Comparison of ENCODE assay signal across 9 cellular contexts in the genomic region with DNA sequence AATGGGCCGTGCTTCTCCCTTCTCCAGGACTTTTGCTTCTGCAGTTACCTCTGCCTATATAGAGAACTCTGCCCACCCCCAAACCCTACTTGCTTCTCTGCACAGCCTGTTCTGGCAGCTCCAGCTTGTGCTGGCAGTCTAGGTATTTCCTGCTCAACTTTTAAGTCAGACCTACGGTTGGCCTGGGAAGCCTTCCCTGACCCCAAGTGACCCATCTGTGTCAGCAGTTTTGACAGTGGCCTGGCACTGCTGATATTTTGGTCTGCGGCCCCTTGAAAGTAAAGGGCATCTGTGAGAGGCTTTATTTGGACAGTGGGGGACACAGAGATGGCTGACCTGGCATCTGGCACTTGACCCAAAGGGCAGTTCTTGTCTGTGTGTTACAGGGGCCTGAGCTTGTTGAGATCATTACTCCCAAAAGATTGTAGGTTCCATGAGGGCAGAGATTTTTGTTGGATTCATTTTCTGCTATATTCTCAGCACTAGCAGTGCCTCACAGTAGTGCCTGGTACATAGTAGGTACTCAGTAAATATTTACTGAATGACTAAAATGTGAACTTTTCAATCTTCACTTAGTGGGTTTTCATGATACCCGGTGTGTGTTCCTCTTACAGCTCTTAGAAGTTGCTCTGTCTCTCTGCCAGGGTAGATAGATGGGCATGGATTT. TPM values are rescaled to one million over a fixed set of nuclear protein-coding genes. Genes with fewer than 3 reads are reported as not detected.
DNase-seq lines count a peak whose midpoint lies in the region; ATAC-seq and TF ChIP-seq lines count a peak whose summit lies in the region.
"Had no signal": no experiment of that assay in that cellular context is flagged by ENCODE, and none has a peak within 500 bp of the region (broad histone marks: within the 10 kb centered on the region; RNA-seq: fewer than 3 reads in every experiment).

No MANE protein-coding gene starts in this region.

- no peaks in the 10 kb centered on the region for H3K36me3 Mint-ChIP-seq in MCF 10A (ENCODE audit: insufficient read depth, unreplicated experiment)

- peaks cover 63% of the 10 kb centered on the region for H3K4me1 Mint-ChIP-seq in MCF 10A (ENCODE audit: insufficient read depth, unreplicated experiment)

- H3K4me2 ChIP-seq in IMR-90 (ENCODE audit: low read depth, low read length) = peak overlapping the region; percentile 55

- no peaks in the 10 kb centered on the region for H3K27me3 Mint-ChIP-seq in MCF 10A (ENCODE audit: insufficient read depth, unreplicated experiment)

- H2BK5ac ChIP-seq in IMR-90 (ENCODE audit: low read depth, low read length, poor library complexity, severe bottlenecking) = peak overlapping the region; percentile 75

- ATAC-seq in IMR-90 (ENCODE audit: low read depth) (no peak), lower lobe of right lung (no peak)

- H4K91ac ChIP-seq in IMR-90 (ENCODE audit: insufficient read depth, low read depth, low read length) = peak overlapping the region; percentile 70

- peak overlapping the region; percentile 66 for H4K5ac ChIP-seq in IMR-90 (ENCODE audit: low read depth, low read length)

- H3K36me3 ChIP-seq in IMR-90 (ENCODE audit: control insufficient read depth, insufficient read depth, low read length) = no peaks in the 10 kb centered on the region
- peaks cover 12% of the 10 kb centered on the region for H3K36me3 ChIP-seq in lower lobe of right lung
- no peaks in the 10 kb centered on the region for H3K36me3 ChIP-seq in testis (ENCODE audit: low read depth, missing control alignments)

- H2BK120ac ChIP-seq in IMR-90 (ENCODE audit: low read depth, low read length) = peak overlapping the region; percentile 91

- intact Hi-C loops in IMR-90 (cut with micrococcal nuclease) = loop anchor here (2.0 kb wide), 1 partner anchor 27 kb away; no protein-coding TSS in a partner anchor
- intact Hi-C loops in MCF 10A (cut with micrococcal nuclease) = no loop called here
- intact Hi-C loops in lower lobe of right lung (cut with DNase I) = no loop called here
- intact Hi-C loops in testis (cut with DNase I; ENCODE audit: low total_unique reads) = no loop called here

- H2BK20ac ChIP-seq in IMR-90 (ENCODE audit: low read depth, low read length) = peak overlapping the region; percentile 93

- BruUV-seq in IMR-90 (replicated peaks; lab: Mats Ljungman, UMichigan) (no TSS peak), MCF 10A (replicated peaks; lab: Mats Ljungman, UMichigan) (no TSS peak)

- peak overlapping the region; percentile 74 for H3K14ac ChIP-seq in IMR-90 (replicated peaks; ENCODE audit: low read depth, low read length)

- H2AK9ac ChIP-seq in IMR-90 (replicated peaks; ENCODE audit: low read depth, low read length, poor library complexity) = peak overlapping the region; percentile 76

- DNase-seq in IMR-90 (no peak), MCF 10A (ENCODE audit: unreplicated experiment) (no peak), lower lobe of right lung (no peak), testis (no peak), NK-92 (lab: John Stamatoyannopoulos, UW; ENCODE audit: unreplicated experiment) (no peak), NCI-H2029 treated with DMSO at 0.1 percent for 48 hours (lab: John Stamatoyannopoulos, UW) (no peak), activated gamma-delta T cell treated with Interleukin-2 at 50 U/mL for 16 hours (no peak)
- DNase-seq in activated naive CD4-positive, alpha-beta T cell treated with anti-CD3 and anti-CD28 coated beads, Interleukin-2, amount 50 U/mL, for 16 hours = no peak
- DNase-seq: NCI-H2081 had no signal

- dilution Hi-C loops in IMR-90 (cut with HindIII; ENCODE audit: low sequenced_read_pairs, unreplicated experiment) = no loop called here

- TF ChIP-seq RAD21 in IMR-90 (IDR thresholded peaks at IDR 0.05; ENCODE audit: low read length) = no peak

- H4K8ac ChIP-seq in IMR-90 (ENCODE audit: low read depth in 2 of 2, low read length in 2 of 2) = peak overlapping the region; percentile 12 to 77; a peak in 2 of 4 replicates

- H3K9me1 ChIP-seq in IMR-90 (ENCODE audit: insufficient read depth, low read length) = peaks cover 27% of the 10 kb centered on the region

- peak overlapping the region; percentile 86 for H3K4ac ChIP-seq in IMR-90 (ENCODE audit: low read depth, low read length)

- H3K9me3 ChIP-seq in IMR-90 (ENCODE audit: control insufficient read depth, insufficient read depth, low read length) (no peaks in the 10 kb centered on the region), lower lobe of right lung (no peaks in the 10 kb centered on the region), testis (no peaks in the 10 kb centered on the region)

- H3K27me3 ChIP-seq in IMR-90 (ENCODE audit: control insufficient read depth, insufficient read depth, low read length) = no peaks in the 10 kb centered on the region
- no peaks in the 10 kb centered on the region for H3K27me3 ChIP-seq in lower lobe of right lung (ENCODE audit: low read depth)
- no peaks in the 10 kb centered on the region for H3K27me3 ChIP-seq in testis

- no peaks in the 10 kb centered on the region for H3K9me3 Mint-ChIP-seq in MCF 10A (ENCODE audit: unreplicated experiment)

- no peak for TF ChIP-seq POLR2A in IMR-90 (IDR thresholded peaks at IDR 0.05; ENCODE audit: low read depth, low read length)
- TF ChIP-seq POLR2A in testis (IDR thresholded peaks at IDR 0.05) = no peak

- peak overlapping the region; percentile 65; the same call in 1 of the 2 replicates for H3K27ac ChIP-seq in IMR-90 (ENCODE audit: insufficient read depth, low read length)
- H3K27ac ChIP-seq in lower lobe of right lung = peak overlapping the region; percentile 66
- H3K27ac ChIP-seq in testis = peak overlapping the region; percentile 1 to 33

- peak overlapping the region; percentile 68 for H3K18ac ChIP-seq in IMR-90 (ENCODE audit: low read depth, low read length)

- H2BK15ac ChIP-seq in IMR-90 (ENCODE audit: low read depth, low read length) = peak overlapping the region; percentile 66; the same call in 2 of the 3 replicates

- peak overlapping the region; percentile 26; the same call in 1 of the 2 replicates for H3K9ac ChIP-seq in IMR-90 (ENCODE audit: low read depth, low read length)

- peak overlapping the region; percentile 82 for H2AK5ac ChIP-seq in IMR-90 (ENCODE audit: low read depth, low read length)

- no peak overlapping the region for H3K4me3 Mint-ChIP-seq in MCF 10A (ENCODE audit: unreplicated experiment)

- H3K27ac Mint-ChIP-seq in MCF 10A (ENCODE audit: low read depth, unreplicated experiment) = peak overlapping the region; percentile 70

- H2AFZ ChIP-seq in IMR-90 (replicated peaks; ENCODE audit: low read length, poor library complexity) = peak overlapping the region; percentile 53

- no CpG with 5 or more reads among the region's 4 CpGs for WGBS in IMR-90 (ENCODE audit: extremely low coverage in 2 of 2, insufficient read length in 1 of 2), 2 experiments
- WGBS in testis, 2 donors = 65 to 66% methylated on average over 4 of the region's 4 CpGs

- H3K23ac ChIP-seq in IMR-90 (ENCODE audit: low read depth, low read length) = peak overlapping the region; percentile 83

- H3K4me3 ChIP-seq in IMR-90 (ENCODE audit: insufficient read depth, low read depth, low read length) (no peak overlapping the region), lower lobe of right lung (no peak overlapping the region), testis (no peak overlapping the region)

- in situ Hi-C loops in IMR-90 (cut with MboI; ENCODE audit: low sequenced_read_pairs) = no loop called here

- POLR2A ChIA-PET in IMR-90 (lab: Charles Lee; ENCODE audit: unreplicated experiment) (no interaction called here), MCF 10A (lab: Yijun Ruan, JAX) (interaction anchor here (0.6 to 4.3 kb wide), 18 partner anchors 10 to 555 kb away, joined by 3 to 35 read pairs (median 6); partner anchors contain the start of genes SS18L2, TRAK1 and ULK4)

- CTCF ChIA-PET in IMR-90 (lab: Yijun Ruan, JAX) (interaction anchor here (0.6 to 1.0 kb wide), 2 partner anchors 9 to 38 kb away, joined by 3 read pairs; no protein-coding TSS in a partner anchor), MCF 10A (lab: Yijun Ruan, JAX) (interaction anchor here (0.6 to 2.7 kb wide), 8 partner anchors 9 to 885 kb away, joined by 3 to 11 read pairs (median 4); partner anchors contain the start of gene TRAK1)

- peak overlapping the region; percentile 0; the same call in 1 of the 2 replicates for H3K56ac ChIP-seq in IMR-90 (ENCODE audit: extremely low read depth, insufficient read depth, low read length)

- peaks cover 34 to 71% of the 10 kb centered on the region in 2 experiments for H3K79me1 ChIP-seq in IMR-90 (ENCODE audit: low read depth in 1 of 2, low read length in 2 of 2)

- TF ChIP-seq CTCF in IMR-90 (conservative IDR thresholded peaks at IDR 0.05; ENCODE audit: low read depth, low read length) = no peak
- TF ChIP-seq CTCF in MCF 10A (IDR thresholded peaks at IDR 0.05; ENCODE audit: unreplicated experiment) = no peak
- no peak for TF ChIP-seq CTCF in lower lobe of right lung (IDR thresholded peaks at IDR 0.05)
- TF ChIP-seq CTCF in testis (IDR thresholded peaks at IDR 0.05) = no peak

- no peaks in the 10 kb centered on the region for H4K20me1 ChIP-seq in IMR-90 (ENCODE audit: insufficient read depth, low read length)

- H3K4me1 ChIP-seq in IMR-90 (ENCODE audit: control insufficient read depth, insufficient read depth, low read length) = peaks cover 47% of the 10 kb centered on the region
- H3K4me1 ChIP-seq in lower lobe of right lung = peaks cover 66% of the 10 kb centered on the region
- H3K4me1 ChIP-seq in testis = peaks cover 46% of the 10 kb centered on the region

TF ChIP-seq in IMR-90, 13 proteins besides CTCF, POLR2A, EP300 and RAD21 (continues in another document):
- TF ChIP-seq FOS (IDR thresholded peaks at IDR 0.05; ENCODE audit: low read depth, low read length) (no peak), MAZ (IDR thresholded peaks at IDR 0.05; ENCODE audit: borderline replicate concordance, low read depth, low read length) (no peak), MAFK (IDR thresholded peaks at IDR 0.05; ENCODE audit: low read depth, low read length) (peak; percentile 40; the same call in 1 of the 2 replicates)
- TF ChIP-seq, protein P1, sequence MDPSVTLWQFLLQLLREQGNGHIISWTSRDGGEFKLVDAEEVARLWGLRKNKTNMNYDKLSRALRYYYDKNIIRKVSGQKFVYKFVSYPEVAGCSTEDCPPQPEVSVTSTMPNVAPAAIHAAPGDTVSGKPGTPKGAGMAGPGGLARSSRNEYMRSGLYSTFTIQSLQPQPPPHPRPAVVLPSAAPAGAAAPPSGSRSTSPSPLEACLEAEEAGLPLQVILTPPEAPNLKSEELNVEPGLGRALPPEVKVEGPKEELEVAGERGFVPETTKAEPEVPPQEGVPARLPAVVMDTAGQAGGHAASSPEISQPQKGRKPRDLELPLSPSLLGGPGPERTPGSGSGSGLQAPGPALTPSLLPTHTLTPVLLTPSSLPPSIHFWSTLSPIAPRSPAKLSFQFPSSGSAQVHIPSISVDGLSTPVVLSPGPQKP (IDR thresholded peaks at IDR 0.05; ENCODE audit: borderline replicate concordance, low read depth, low read length) = no peak

RNA-seq across cellular contexts. Expression of gene TRAK1, which starts 55.2 kb away (rescaled TPM):
- total RNA-seq in IMR-90 (2012; rRNA removed) = 26.7 and 28.1 TPM in 2 replicates
- 21.7 and 25.6 TPM in 2 replicates for polyA plus RNA-seq in IMR-90 (2012; rRNA removed)
- polyA plus RNA-seq in IMR-90 (2012; cell fraction: cytosol; rRNA removed) = 11.6 and 17.8 TPM in 2 replicates
- 30.8 and 31.5 TPM in 2 replicates for polyA plus RNA-seq in IMR-90 (2012; cell fraction: nucleus; rRNA removed; ENCODE audit: low replicate concordance)
- total RNA-seq in MCF 10A (2022) = 32.8 and 33.2 TPM in 2 replicates
- total RNA-seq in lower lobe of right lung = 50.6 TPM
- 10 to 100 TPM; 94.1 to 95.9 TPM for total RNA-seq in testis
- 32.0 TPM for polyA plus RNA-seq in testis (ENCODE audit: insufficient read depth, low read depth, low replicate concordance)
